8 cellular contexts compared by ENCODE assay signal in the genomic region with DNA sequence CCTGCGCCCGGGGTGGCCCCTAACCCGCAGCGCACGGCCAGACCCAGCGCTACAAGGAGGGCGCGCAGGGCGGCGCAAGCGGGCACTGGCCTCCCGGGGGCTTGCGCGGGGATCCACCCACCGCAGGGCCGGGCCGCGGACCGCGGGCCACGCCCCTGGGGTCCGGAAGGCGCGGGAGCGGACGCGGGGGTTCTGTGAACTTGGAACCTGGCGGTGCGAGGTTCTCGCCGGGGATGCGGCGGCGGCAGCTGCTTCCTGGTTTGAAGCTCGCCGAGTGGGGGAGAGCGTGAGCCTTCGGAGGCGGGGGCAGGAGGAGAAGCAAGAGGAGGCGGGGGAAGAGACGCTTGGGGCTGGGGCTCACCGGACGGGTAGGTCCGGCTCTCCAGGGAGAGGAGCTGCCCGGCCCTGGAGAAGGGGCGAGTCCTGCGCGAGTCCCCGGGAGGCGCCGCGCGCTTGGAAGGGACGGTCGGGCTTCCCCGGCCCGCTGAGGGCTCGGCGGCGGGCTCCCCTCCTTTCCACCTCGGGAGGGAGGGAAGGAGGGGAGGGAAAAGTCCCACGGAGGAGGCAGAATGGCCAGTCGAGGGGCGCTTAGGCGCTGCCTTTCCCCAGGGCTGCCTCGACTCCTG.
A peak's percentile ranks its signal among the peaks of the same experiment; 100 is the strongest.
DNase-seq lines count a peak whose midpoint lies in the region; ATAC-seq and TF ChIP-seq lines count a peak whose summit lies in the region.

A gene (plus strand): TSS at position 195 of the 626 bp plus-strand sequence. CDS start 523 bp downstream, outside the sequence.

- H3K27ac ChIP-seq in mucosa of rectum (ENCODE audit: low read depth in 2 of 2, low read length in 2 of 2), result peak within 1 kb of the TSS; percentile 42 to 75

- no peaks in the 10 kb centered on the region for H3K36me3 ChIP-seq in mucosa of rectum (ENCODE audit: control insufficient read depth in 2 of 2, insufficient read depth in 2 of 2, low read length in 2 of 2)

- peak; percentile 51 for ATAC-seq in HG02938 (IDR thresholded peaks at IDR 0.05; ENCODE audit: unreplicated experiment)
- no peak for ATAC-seq in HG03108 (IDR thresholded peaks at IDR 0.05; ENCODE audit: unreplicated experiment)

- peak within 1 kb of the TSS; percentile 72 to 76 for H3K9ac ChIP-seq in mucosa of rectum (ENCODE audit: low read depth in 1 of 2, low read length in 2 of 2)

- H3K9me3 ChIP-seq in mucosa of rectum (ENCODE audit: control insufficient read depth in 2 of 2, low read length in 2 of 2), result no peaks in the 10 kb centered on the region

- peaks cover 7 to 19% of the 10 kb centered on the region in 2 donors for H3K4me1 ChIP-seq in mucosa of rectum (ENCODE audit: control insufficient read depth in 2 of 2, insufficient read depth in 2 of 2, low read length in 2 of 2)

- H3K27me3 ChIP-seq in mucosa of rectum (ENCODE audit: control insufficient read depth in 2 of 2, insufficient read depth in 2 of 2, low read length in 2 of 2), result peaks cover 10 to 12% of the 10 kb centered on the region in 2 donors

- H3K4me3 ChIP-seq in epithelial cell of esophagus (ENCODE audit: low read length) (peak within 1 kb of the TSS; percentile 94), mucosa of rectum (ENCODE audit: low read length in 2 of 2) (peak within 1 kb of the TSS; percentile 70 to 78)

- DNase-seq in NCI-H526 (lab: John Stamatoyannopoulos, UW), result peak; percentile 45 to 85
- peak; percentile 84 for DNase-seq in activated CD8-positive, alpha-beta memory T cell treated with anti-CD3 and anti-CD28 coated beads, Interleukin-2, amount 50 U/mL, for 4 hours
- peak; percentile 94 for DNase-seq in epithelial cell of esophagus (ENCODE audit: low read depth)
- DNase-seq in stimulated activated CD8-positive, alpha-beta memory T cell treated with anti-CD3 and anti-CD28 coated beads, Interleukin-4, amount 100 ng/mL, for 4 hours (ENCODE audit: low read depth in 2 of 2, low spot score in 1 of 2), result peak; percentile 59 to 75

- TF ChIP-seq CTCF in GM12874 (IDR thresholded peaks at IDR 0.05; ENCODE audit: insufficient read depth, low read depth, low read length) (peak; percentile 23; the same call in 1 of the 2 replicates), epithelial cell of esophagus (IDR thresholded peaks at IDR 0.05; ENCODE audit: insufficient read depth, low read depth, low read length, missing control alignments) (peak; percentile 36)
